Comparison of ENCODE assay signal across 8 cellular contexts in the genomic region with DNA sequence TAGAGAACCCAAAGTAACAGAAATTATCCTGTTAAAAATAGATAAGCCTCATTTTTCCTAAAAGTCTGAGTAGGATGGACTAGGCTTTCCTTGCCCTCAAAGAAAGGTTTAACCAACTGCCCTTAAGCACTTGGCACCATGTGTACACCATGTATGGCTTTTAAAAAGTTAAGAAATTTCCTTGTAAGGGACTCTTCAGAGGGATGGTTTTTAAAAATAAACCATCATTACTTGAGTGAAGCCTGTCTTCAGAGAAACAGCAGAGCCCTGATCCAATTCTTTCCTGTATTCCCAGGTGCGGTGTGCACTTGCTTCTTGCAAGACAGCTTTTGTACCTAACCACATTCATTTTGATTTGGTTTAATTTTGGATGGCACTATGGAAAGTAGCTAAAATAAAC. TPM values are rescaled to one million over a fixed set of nuclear protein-coding genes. Genes with fewer than 3 reads are reported as not detected.
A peak's percentile ranks its signal among the peaks of the same experiment; 100 is the strongest.
DNase-seq lines count a peak whose midpoint lies in the region; ATAC-seq and TF ChIP-seq lines count a peak whose summit lies in the region.

No MANE protein-coding gene starts in this region.

- H3K27me3 ChIP-seq in parathyroid adenoma (ENCODE audit: control insufficient read depth, insufficient read depth, low read length): no peaks in the 10 kb centered on the region

- H3K9me3 ChIP-seq in parathyroid adenoma (ENCODE audit: control insufficient read depth, low read length): peaks cover 4% of the 10 kb centered on the region

- H3K4me1 ChIP-seq in parathyroid adenoma: peaks cover 4% of the 10 kb centered on the region

- H2AFZ ChIP-seq in parathyroid adenoma: peak overlapping the region; percentile 72

- H3K27me3 Mint-ChIP-seq in effector memory CD8-positive, alpha-beta T cell: no peaks in the 10 kb centered on the region

- peaks cover 21 to 25% of the 10 kb centered on the region in 2 donors for H3K4me1 Mint-ChIP-seq in effector memory CD8-positive, alpha-beta T cell (ENCODE audit: low read depth in 2 of 2)

- peak overlapping the region; percentile 89 to 95 for H3K4me3 Mint-ChIP-seq in effector memory CD8-positive, alpha-beta T cell

- peak; percentile 66 for DNase-seq in G401 (ENCODE audit: low spot score)
- DNase-seq in NCI-H526 treated with DMSO at 0.1 percent for 48 hours (lab: John Stamatoyannopoulos, UW): peak; percentile 37
- no peak for DNase-seq in effector memory CD8-positive, alpha-beta T cell
- DNase-seq in NCI-H2171 treated with DMSO at 0.1 percent for 48 hours (lab: John Stamatoyannopoulos, UW): no peak
- no peak for DNase-seq in cortex of kidney (lab: John Stamatoyannopoulos, UW)
- DNase-seq in COR-L47 (lab: John Stamatoyannopoulos, UW): no peak
- no peak for DNase-seq in activated naive CD4-positive, alpha-beta T cell treated with anti-CD3 and anti-CD28 coated beads, Interleukin-2, amount 50 U/mL, for 16 hours

- H3K27ac ChIP-seq in parathyroid adenoma: peak overlapping the region; percentile 74

- in situ Hi-C loops in G401 (cut with HindIII; ENCODE audit: low sequenced_read_pairs): no loop called here

- peaks cover 9 to 11% of the 10 kb centered on the region in 2 donors for H3K9me3 Mint-ChIP-seq in effector memory CD8-positive, alpha-beta T cell

- peak overlapping the region; percentile 99 for H3K27ac Mint-ChIP-seq in effector memory CD8-positive, alpha-beta T cell

- H3K36me3 Mint-ChIP-seq in effector memory CD8-positive, alpha-beta T cell (ENCODE audit: insufficient read depth): peaks cover 17% of the 10 kb centered on the region

- no peak for ATAC-seq in effector memory CD8-positive, alpha-beta T cell (replicated peaks)

- no peak for TF ChIP-seq CTCF in parathyroid adenoma (IDR thresholded peaks at IDR 0.05)

- H3K9ac ChIP-seq in parathyroid adenoma: no peak overlapping the region

- H3K36me3 ChIP-seq in parathyroid adenoma (ENCODE audit: control insufficient read depth, insufficient read depth, low read length): no peaks in the 10 kb centered on the region

- H3K4me2 ChIP-seq in parathyroid adenoma (ENCODE audit: low read length): peak overlapping the region; percentile 90

- H3K79me2 ChIP-seq in parathyroid adenoma: no peaks in the 10 kb centered on the region

- H3K4me3 ChIP-seq in parathyroid adenoma (ENCODE audit: low read depth, low read length): peak overlapping the region; percentile 72

RNA-seq across cellular contexts. Expression of a gene that starts 1.1 kb away (rescaled TPM):
- total RNA-seq in G401 (2014; rRNA removed; shearing (Covaris generic)): 4.9 and 5.1 TPM in 2 replicates

Comparison
In these comparisons a context has a peak if more than half of its experiments do, and no peak if none do; other contexts are left out.
1. DNase-seq: peak in G401 (single experiment) and NCI-H526 treated with DMSO at 0.1 percent for 48 hours (single experiment); none in effector memory CD8-positive, alpha-beta T cell (0 of 3), NCI-H2171 treated with DMSO at 0.1 percent for 48 hours (single experiment), cortex of kidney (single experiment), COR-L47 (single experiment) and activated naive CD4-positive, alpha-beta T cell treated with anti-CD3 and anti-CD28 coated beads, Interleukin-2, amount 50 U/mL, for 16 hours (single experiment).